ENCODE assay signal across 8 cellular contexts in the genomic region with DNA sequence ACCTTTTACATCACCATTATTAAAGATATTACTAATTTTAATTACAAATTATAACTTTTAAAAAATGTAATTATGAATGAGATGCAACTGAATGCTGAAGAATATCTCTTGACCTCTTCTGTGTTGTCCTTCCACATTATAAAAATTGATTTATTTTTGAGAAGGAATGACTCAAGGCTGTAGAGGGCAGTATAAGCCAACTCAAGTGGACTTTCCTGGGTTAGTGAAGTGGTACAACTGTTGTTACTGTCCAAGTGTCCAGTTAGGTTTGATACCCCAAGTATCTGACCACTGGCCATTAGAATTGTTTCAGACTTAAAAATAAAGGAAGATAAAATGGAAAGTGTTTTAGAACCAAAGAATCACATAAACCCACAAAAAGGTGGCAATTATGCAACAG. TPM values are rescaled to one million over a fixed set of nuclear protein-coding genes. Genes with fewer than 3 reads are reported as not detected.
DNase-seq lines count a peak whose midpoint lies in the region; ATAC-seq and TF ChIP-seq lines count a peak whose summit lies in the region.

No MANE protein-coding gene starts in this region.

- TF ChIP-seq CTCF in 22Rv1 (IDR thresholded peaks at IDR 0.05) = peak; percentile 68
- TF ChIP-seq CTCF in GM12864 (IDR thresholded peaks at IDR 0.05; ENCODE audit: low read depth, low read length, missing control alignments) = peak; percentile 46
- peak; percentile 65 for TF ChIP-seq CTCF in fibroblast of villous mesenchyme (IDR thresholded peaks at IDR 0.05; ENCODE audit: insufficient read depth, low read depth, low read length)

- ATAC-seq in HG03135 (IDR thresholded peaks at IDR 0.05; ENCODE audit: unreplicated experiment) (peak; percentile 72), HG02763 (IDR thresholded peaks at IDR 0.05; ENCODE audit: unreplicated experiment) (no peak)

- no peak overlapping the region for H3K4me3 ChIP-seq in GM12864 (ENCODE audit: low read depth, low read length)
- no peak overlapping the region for H3K4me3 ChIP-seq in fibroblast of villous mesenchyme (ENCODE audit: low read depth, low read length)

- H3K27ac ChIP-seq in 22Rv1 = no peak overlapping the region

- DNase-seq in GM12864 (ENCODE audit: low read depth) (no peak), RPMI8226 (peak; percentile 19), fibroblast of villous mesenchyme (ENCODE audit: low read depth) (peak; percentile 57), putamen (ENCODE audit: low spot score) (peak; percentile 38), HK-2 (ENCODE audit: unreplicated experiment) (no peak)

RNA-seq across cellular contexts. Expression of gene BBX, which starts 51.9 kb away (rescaled TPM):
- total RNA-seq in fibroblast of villous mesenchyme = 52.5 and 97.6 TPM in 2 replicates

Comparison
In these comparisons a context has a peak if more than half of its experiments do, and no peak if none do; other contexts are left out.
1. DNase-seq: peak in RPMI8226 (single experiment), fibroblast of villous mesenchyme (single experiment) and putamen (single experiment); none in GM12864 (single experiment) and HK-2 (single experiment).
2. Peak in every context shown above with its lines, with median percentiles within 50 percentile points of each other: CTCF ChIP-seq.